14 cellular contexts compared by ENCODE assay signal in genomic region chr1:227944066-227944930, GRCh38. TPM values are rescaled to one million over a fixed set of nuclear protein-coding genes. Genes with fewer than 3 reads are reported as not detected.
DNase-seq lines count a peak whose midpoint lies in the region; ATAC-seq and TF ChIP-seq lines count a peak whose summit lies in the region.
"Had no signal": no experiment of that assay in that cellular context is flagged by ENCODE, and none has a peak within 500 bp of the region (broad histone marks: within the 10 kb centered on the region; RNA-seq: fewer than 3 reads in every experiment).

No MANE protein-coding gene starts in this region.

- CTCF ChIA-PET in activated CD4-positive, alpha-beta memory T cell treated with anti-CD3 and anti-CD28 coated beads, Interleukin-2, amount 10 ng/mL, durations not matched to agents 7 days and 5 days (lab: Charles Lee): no interaction called here
- CTCF ChIA-PET in activated CD4-positive, alpha-beta memory T cell treated with anti-CD3 and anti-CD28 coated beads for 36 hours (lab: Charles Lee): no interaction called here

- no peak overlapping the region for H3K4me3 ChIP-seq in fibroblast of mammary gland (ENCODE audit: control insufficient read depth, low read depth, low read length)
- H3K4me3 ChIP-seq in testis: no peak overlapping the region
- H3K4me3 ChIP-seq: SJSA1, tibial artery had no signal

- TF ChIP-seq CTCF in fibroblast of mammary gland (conservative IDR thresholded peaks at IDR 0.05; ENCODE audit: control insufficient read depth, insufficient read depth, low read depth, low read length): no peak
- no peak for TF ChIP-seq CTCF in mesothelial cell of epicardium (IDR thresholded peaks at IDR 0.05; ENCODE audit: unreplicated experiment)
- TF ChIP-seq CTCF in testis (IDR thresholded peaks at IDR 0.05): no peak

- peaks cover 23% of the 10 kb centered on the region for H3K4me1 ChIP-seq in testis

- peak overlapping the region; percentile 44 to 68 for H3K27ac ChIP-seq in testis
- H3K27ac ChIP-seq: SJSA1, tibial artery had no signal

- WGBS in testis, 2 donors: 79 to 82% methylated on average over 20 to 24 of the region's 24 CpGs

- no peaks in the 10 kb centered on the region for H3K36me3 Mint-ChIP-seq in activated CD4-positive, alpha-beta memory T cell treated with anti-CD3 and anti-CD28 coated beads, Interleukin-2, amount 10 ng/mL, durations not matched to agents 7 days and 5 days (ENCODE audit: low read depth)
- no peaks in the 10 kb centered on the region for H3K36me3 Mint-ChIP-seq in activated CD4-positive, alpha-beta memory T cell treated with anti-CD3 and anti-CD28 coated beads for 36 hours
- H3K36me3 Mint-ChIP-seq in mesothelial cell of epicardium: no peaks in the 10 kb centered on the region
- H3K36me3 Mint-ChIP-seq: IgD-negative memory B cell had no signal

- intact Hi-C loops in activated CD4-positive, alpha-beta memory T cell treated with anti-CD3 and anti-CD28 coated beads for 36 hours (cut with micrococcal nuclease): no loop called here
- intact Hi-C loops in testis (cut with DNase I; ENCODE audit: low total_unique reads): loop anchor here (2.0 to 10.0 kb wide), 2 partner anchors 181 to 459 kb away; no protein-coding TSS in a partner anchor

- POLR2A ChIA-PET in activated CD4-positive, alpha-beta memory T cell treated with anti-CD3 and anti-CD28 coated beads, Interleukin-2, amount 10 ng/mL, durations not matched to agents 7 days and 5 days (lab: Charles Lee): no interaction called here
- POLR2A ChIA-PET in activated CD4-positive, alpha-beta memory T cell treated with anti-CD3 and anti-CD28 coated beads for 36 hours (lab: Charles Lee): no interaction called here

- peak; percentile 14 for DNase-seq in activated CD4-positive, alpha-beta memory T cell treated with anti-CD3 and anti-CD28 coated beads, Interleukin-2, amount 10 ng/mL, durations not matched to agents 7 days and 5 days
- no peak for DNase-seq in activated CD4-positive, alpha-beta memory T cell treated with anti-CD3 and anti-CD28 coated beads for 36 hours
- DNase-seq in fibroblast of mammary gland (ENCODE audit: low read depth) (peak; percentile 19), mesothelial cell of epicardium (ENCODE audit: low spot score in 2 of 2, unreplicated experiment in 2 of 2) (peak in 1 of 2 experiments; percentile 30), testis (peak; percentile 48), SKM-1 (lab: John Stamatoyannopoulos, UW; ENCODE audit: unreplicated experiment) (no peak), NCI-H2081 (lab: John Stamatoyannopoulos, UW) (no peak)
- DNase-seq: NCI-H1436 treated with DMSO at 0.1 percent for 48 hours, NCI-H748 treated with DMSO at 0.1 percent for 48 hours had no signal

- H3K9me3 ChIP-seq in testis: no peaks in the 10 kb centered on the region
- H3K9me3 ChIP-seq: SJSA1, tibial artery had no signal

- no peak overlapping the region for H3K4me3 Mint-ChIP-seq in activated CD4-positive, alpha-beta memory T cell treated with anti-CD3 and anti-CD28 coated beads, Interleukin-2, amount 10 ng/mL, durations not matched to agents 7 days and 5 days
- H3K4me3 Mint-ChIP-seq in activated CD4-positive, alpha-beta memory T cell treated with anti-CD3 and anti-CD28 coated beads for 36 hours: no peak overlapping the region
- H3K4me3 Mint-ChIP-seq in mesothelial cell of epicardium: no peak overlapping the region
- H3K4me3 Mint-ChIP-seq: activated T-helper 17 cell treated with anti-CD3 and anti-CD28 coated beads, Interleukin-2, amount 50 U/mL, for 72 hours had no signal

- H3K36me3 ChIP-seq in testis (ENCODE audit: low read depth, missing control alignments): no peaks in the 10 kb centered on the region
- H3K36me3 ChIP-seq: tibial artery had no signal

- H3K27me3 Mint-ChIP-seq in activated CD4-positive, alpha-beta memory T cell treated with anti-CD3 and anti-CD28 coated beads, Interleukin-2, amount 10 ng/mL, durations not matched to agents 7 days and 5 days: peaks cover 17% of the 10 kb centered on the region
- H3K27me3 Mint-ChIP-seq in activated CD4-positive, alpha-beta memory T cell treated with anti-CD3 and anti-CD28 coated beads for 36 hours: peaks cover 15% of the 10 kb centered on the region
- peaks cover 14% of the 10 kb centered on the region for H3K27me3 Mint-ChIP-seq in mesothelial cell of epicardium (ENCODE audit: low read depth)

- H3K27me3 ChIP-seq in testis: no peaks in the 10 kb centered on the region
- H3K27me3 ChIP-seq: SJSA1 had no signal

- TF ChIP-seq POLR2A in testis (IDR thresholded peaks at IDR 0.05): no peak

- peaks cover 12% of the 10 kb centered on the region for H3K4me1 Mint-ChIP-seq in activated CD4-positive, alpha-beta memory T cell treated with anti-CD3 and anti-CD28 coated beads, Interleukin-2, amount 10 ng/mL, durations not matched to agents 7 days and 5 days
- peaks cover 6% of the 10 kb centered on the region for H3K4me1 Mint-ChIP-seq in activated CD4-positive, alpha-beta memory T cell treated with anti-CD3 and anti-CD28 coated beads for 36 hours (ENCODE audit: low read depth)
- peaks cover 26% of the 10 kb centered on the region for H3K4me1 Mint-ChIP-seq in mesothelial cell of epicardium
- H3K4me1 Mint-ChIP-seq: activated T-helper 17 cell treated with anti-CD3 and anti-CD28 coated beads, Interleukin-2, amount 50 U/mL, for 72 hours had no signal

- no peaks in the 10 kb centered on the region for H3K9me3 Mint-ChIP-seq in activated CD4-positive, alpha-beta memory T cell treated with anti-CD3 and anti-CD28 coated beads, Interleukin-2, amount 10 ng/mL, durations not matched to agents 7 days and 5 days
- H3K9me3 Mint-ChIP-seq in activated CD4-positive, alpha-beta memory T cell treated with anti-CD3 and anti-CD28 coated beads for 36 hours: no peaks in the 10 kb centered on the region
- H3K9me3 Mint-ChIP-seq in mesothelial cell of epicardium: no peaks in the 10 kb centered on the region
- H3K9me3 Mint-ChIP-seq: activated T-helper 17 cell treated with anti-CD3 and anti-CD28 coated beads, Interleukin-2, amount 50 U/mL, for 72 hours; IgD-negative memory B cell had no signal

- ATAC-seq in HG02610 (IDR thresholded peaks at IDR 0.05; ENCODE audit: unreplicated experiment): no peak
- ATAC-seq: activated T-helper 17 cell treated with anti-CD3 and anti-CD28 coated beads, Interleukin-2, amount 50 U/mL, for 72 hours had no signal

- H3K27ac Mint-ChIP-seq in activated CD4-positive, alpha-beta memory T cell treated with anti-CD3 and anti-CD28 coated beads, Interleukin-2, amount 10 ng/mL, durations not matched to agents 7 days and 5 days: no peak overlapping the region
- H3K27ac Mint-ChIP-seq in activated CD4-positive, alpha-beta memory T cell treated with anti-CD3 and anti-CD28 coated beads for 36 hours: no peak overlapping the region
- peak overlapping the region; percentile 9 for H3K27ac Mint-ChIP-seq in mesothelial cell of epicardium
- H3K27ac Mint-ChIP-seq: activated T-helper 17 cell treated with anti-CD3 and anti-CD28 coated beads, Interleukin-2, amount 50 U/mL, for 72 hours; IgD-negative memory B cell had no signal

RNA-seq across cellular contexts. Expression of gene WNT9A, which starts 3.4 kb away (rescaled TPM):
- 1 to 10 TPM; 1.5 to 2.0 TPM for total RNA-seq in activated CD4-positive, alpha-beta memory T cell treated with anti-CD3 and anti-CD28 coated beads, Interleukin-2, amount 10 ng/mL, durations not matched to agents 7 days and 5 days
- total RNA-seq in activated CD4-positive, alpha-beta memory T cell treated with anti-CD3 and anti-CD28 coated beads for 36 hours: under 1 TPM; 0.07 to 0.12 TPM
- total RNA-seq in mesothelial cell of epicardium: 3.9 to 4.5 TPM (median 4.3 TPM) in 3 replicates
- total RNA-seq in testis: 1 to 10 TPM; 3.5 to 4.3 TPM
- polyA plus RNA-seq in testis (ENCODE audit: insufficient read depth, low read depth, low replicate concordance): 3.1 TPM
- polyA plus RNA-seq: IgD-negative memory B cell had no signal

Comparison
In these comparisons a context has a peak if more than half of its experiments do, and no peak if none do; other contexts are left out.
1. DNase-seq: peak in activated CD4-positive, alpha-beta memory T cell treated with anti-CD3 and anti-CD28 coated beads, Interleukin-2, amount 10 ng/mL, durations not matched to agents 7 days and 5 days (single experiment), fibroblast of mammary gland (single experiment) and testis (single experiment); none in activated CD4-positive, alpha-beta memory T cell treated with anti-CD3 and anti-CD28 coated beads for 36 hours (single experiment), SKM-1 (single experiment) and NCI-H2081 (0 of 2).